Comparison of ENCODE assay signal across 9 cellular contexts in genomic region chr4:6180841-6181631, GRCh38. TPM values are rescaled to one million over a fixed set of nuclear protein-coding genes. Genes with fewer than 3 reads are reported as not detected.
DNase-seq lines count a peak whose midpoint lies in the region; ATAC-seq lines count a peak whose summit lies in the region.
"Had no signal": no experiment of that assay in that cellular context is flagged by ENCODE, and none has a peak within 500 bp of the region (broad histone marks: within the 10 kb centered on the region; RNA-seq: fewer than 3 reads in every experiment).

No MANE protein-coding gene starts in this region.

- peak; percentile 20 for DNase-seq in NAMALWA (ENCODE audit: low spot score)
- DNase-seq in central memory CD8-positive, alpha-beta T cell (ENCODE audit: low spot score in 2 of 2): peak in 1 of 2 donors; percentile 75
- no peak for DNase-seq in NOMO-1 (lab: John Stamatoyannopoulos, UW; ENCODE audit: unreplicated experiment in 2 of 2)
- DNase-seq in G401 (ENCODE audit: low spot score): no peak
- DNase-seq in head of caudate nucleus: no peak
- no peak for DNase-seq in NCI-H82 treated with DMSO at 0.1 percent for 48 hours (lab: John Stamatoyannopoulos, UW; ENCODE audit: unreplicated experiment)
- DNase-seq: hippocampal formation had no signal

- intact Hi-C loops in head of caudate nucleus (cut with DNase I): no loop called here

- H3K9me3 Mint-ChIP-seq in central memory CD8-positive, alpha-beta T cell: no peaks in the 10 kb centered on the region

- ATAC-seq in GM18502 (IDR thresholded peaks at IDR 0.05; ENCODE audit: poor library complexity, unreplicated experiment): peak; percentile 92
- ATAC-seq in GM21786 (IDR thresholded peaks at IDR 0.05; ENCODE audit: unreplicated experiment): peak; percentile 85
- ATAC-seq in central memory CD8-positive, alpha-beta T cell (replicated peaks; ENCODE audit: extremely low read depth, poor library complexity, severe bottlenecking): peak; percentile 86

- peak overlapping the region; percentile 97 for H3K27ac Mint-ChIP-seq in central memory CD8-positive, alpha-beta T cell (ENCODE audit: low read depth)

- H3K4me1 Mint-ChIP-seq in central memory CD8-positive, alpha-beta T cell: peaks cover 80% of the 10 kb centered on the region

- H3K27me3 Mint-ChIP-seq in central memory CD8-positive, alpha-beta T cell: no peaks in the 10 kb centered on the region

- peak overlapping the region; percentile 59 for H3K4me3 Mint-ChIP-seq in central memory CD8-positive, alpha-beta T cell

- in situ Hi-C loops in G401 (cut with HindIII; ENCODE audit: low sequenced_read_pairs): no loop called here

- peaks cover 29% of the 10 kb centered on the region for H3K36me3 Mint-ChIP-seq in central memory CD8-positive, alpha-beta T cell (ENCODE audit: insufficient read depth)

RNA-seq across cellular contexts. Expression of gene JAKMIP1, which starts 19.3 kb away (rescaled TPM):
- total RNA-seq in G401 (2014; rRNA removed; shearing (Covaris generic)): not detected in 2 replicates
